ENCODE assay signal across 17 cellular contexts in genomic region chr5:15012061-15012460, GRCh38.
DNase-seq lines count a peak whose midpoint lies in the region; ATAC-seq and TF ChIP-seq lines count a peak whose summit lies in the region.
"Had no signal": no experiment of that assay in that cellular context is flagged by ENCODE, and none has a peak within 500 bp of the region (broad histone marks: within the 10 kb centered on the region; RNA-seq: fewer than 3 reads in every experiment).

No MANE protein-coding gene starts in this region.

- no peak overlapping the region for H3K14ac ChIP-seq in IMR-90 (replicated peaks; ENCODE audit: low read depth, low read length)
- no peak overlapping the region for H3K14ac ChIP-seq in trophoblast cell (ENCODE audit: low read length)

- H4K20me1 ChIP-seq in IMR-90 (ENCODE audit: insufficient read depth, low read length) (no peaks in the 10 kb centered on the region), mammary epithelial cell (ENCODE audit: insufficient read depth, low read length) (no peaks in the 10 kb centered on the region)
- H4K20me1 ChIP-seq: BLaER1 had no signal

- no peak overlapping the region for H4K8ac ChIP-seq in IMR-90 (ENCODE audit: low read depth in 2 of 2, low read length in 2 of 2)
- no peak overlapping the region for H4K8ac ChIP-seq in trophoblast cell (ENCODE audit: low read depth, low read length)

- no peak for TF ChIP-seq CTCF in IMR-90 (conservative IDR thresholded peaks at IDR 0.05; ENCODE audit: low read depth, low read length)
- TF ChIP-seq CTCF in osteocyte (IDR thresholded peaks at IDR 0.05) = no peak
- TF ChIP-seq CTCF in mammary epithelial cell (conservative IDR thresholded peaks at IDR 0.05 in 1 of 2, IDR thresholded peaks at IDR 0.05 in 1 of 2; ENCODE audit: extremely low read depth in 1 of 2, insufficient read depth in 1 of 2, low read depth in 1 of 2, low read length in 2 of 2) = no peak

- no peaks in the 10 kb centered on the region for H3K36me3 Mint-ChIP-seq in activated CD4-positive, alpha-beta memory T cell treated with anti-CD3 and anti-CD28 coated beads, Interleukin-2, amount 10 ng/mL, durations not matched to agents 7 days and 5 days (ENCODE audit: low read depth)
- no peaks in the 10 kb centered on the region for H3K36me3 Mint-ChIP-seq in osteocyte (ENCODE audit: unreplicated experiment)
- H3K36me3 Mint-ChIP-seq: CD8-positive, alpha-beta memory T cell had no signal

- H2BK20ac ChIP-seq in IMR-90 (ENCODE audit: low read depth, low read length) = peak overlapping the region; percentile 50

- H4K12ac ChIP-seq in trophoblast cell (ENCODE audit: low read depth, low read length) = no peak overlapping the region

- H3K9me3 ChIP-seq in IMR-90 (ENCODE audit: control insufficient read depth, insufficient read depth, low read length) (no peaks in the 10 kb centered on the region), trophoblast cell (ENCODE audit: insufficient read depth, low read depth, low read length) (peaks cover 2% of the 10 kb centered on the region), mammary epithelial cell (replicated peaks; ENCODE audit: insufficient read depth, low read length) (no peaks in the 10 kb centered on the region)
- H3K9me3 ChIP-seq: BLaER1 had no signal

- no peaks in the 10 kb centered on the region for H3K36me3 ChIP-seq in IMR-90 (ENCODE audit: control insufficient read depth, insufficient read depth, low read length)
- no peaks in the 10 kb centered on the region for H3K36me3 ChIP-seq in trophoblast cell (ENCODE audit: control insufficient read depth in 1 of 2, insufficient read depth in 2 of 2, low read length in 2 of 2)
- H3K36me3 ChIP-seq in mammary epithelial cell (ENCODE audit: insufficient read depth, low read length) = no peaks in the 10 kb centered on the region
- H3K36me3 ChIP-seq: BLaER1 had no signal

- in situ Hi-C loops in IMR-90 (cut with MboI; ENCODE audit: low sequenced_read_pairs) (loop anchor here (25.0 kb wide), 1 partner anchor 600 kb away; no protein-coding TSS in a partner anchor), mammary epithelial cell (cut with MboI; ENCODE audit: low sequenced_read_pairs in 2 of 2) (loop anchor here (5.0 to 25.0 kb wide), 2 partner anchors 285 to 600 kb away; no protein-coding TSS in a partner anchor)

- no peaks in the 10 kb centered on the region for H3K79me1 ChIP-seq in IMR-90 (ENCODE audit: low read depth in 1 of 2, low read length in 2 of 2)
- H3K79me1 ChIP-seq in trophoblast cell (ENCODE audit: low read length) = peaks cover 15% of the 10 kb centered on the region

- TF ChIP-seq POLR2A in IMR-90 (IDR thresholded peaks at IDR 0.05; ENCODE audit: low read depth, low read length) = no peak

- no peak overlapping the region for H3K4me2 ChIP-seq in IMR-90 (ENCODE audit: low read depth, low read length)
- H3K4me2 ChIP-seq in trophoblast cell (ENCODE audit: low read length) = no peak overlapping the region
- H3K4me2 ChIP-seq in mammary epithelial cell (ENCODE audit: insufficient read depth, low read depth, low read length) = no peak overlapping the region
- H3K4me2 ChIP-seq: BLaER1 had no signal

- peaks cover 11% of the 10 kb centered on the region for H3K4me1 ChIP-seq in IMR-90 (ENCODE audit: control insufficient read depth, insufficient read depth, low read length)
- peaks cover 8 to 12% of the 10 kb centered on the region in 2 experiments for H3K4me1 ChIP-seq in trophoblast cell (ENCODE audit: control insufficient read depth in 1 of 2, insufficient read depth in 2 of 2, low read length in 2 of 2)
- peaks cover 20% of the 10 kb centered on the region for H3K4me1 ChIP-seq in mammary epithelial cell (ENCODE audit: insufficient read depth, low read length)

- H2AK9ac ChIP-seq in IMR-90 (replicated peaks; ENCODE audit: low read depth, low read length, poor library complexity) = no peak overlapping the region

- H3K9me1 ChIP-seq in IMR-90 (ENCODE audit: insufficient read depth, low read length) = no peaks in the 10 kb centered on the region; the same call in 1 of the 2 replicates

- BruUV-seq in IMR-90 (replicated peaks; lab: Mats Ljungman, UMichigan) (no TSS peak), mammary epithelial cell (replicated peaks; lab: Mats Ljungman, UMichigan) (no TSS peak)

- H3K9ac ChIP-seq in IMR-90 (ENCODE audit: low read depth, low read length) = no peak overlapping the region
- no peak overlapping the region for H3K9ac ChIP-seq in trophoblast cell (ENCODE audit: low read length)
- no peak overlapping the region for H3K9ac ChIP-seq in mammary epithelial cell (ENCODE audit: insufficient read depth, low read length)
- H3K9ac ChIP-seq: BLaER1, GM23248 had no signal

- H4K5ac ChIP-seq in IMR-90 (ENCODE audit: low read depth, low read length) = no peak overlapping the region

- peak overlapping the region; percentile 17; the same call in 2 of the 3 replicates for H2BK15ac ChIP-seq in IMR-90 (ENCODE audit: low read depth, low read length)

- no peaks in the 10 kb centered on the region for H3K4me1 Mint-ChIP-seq in stimulated activated naive CD8-positive, alpha-beta T cell treated with anti-CD3 and anti-CD28 coated beads, Interleukin-15, amount 100 ng/mL, for 72 hours
- H3K4me1 Mint-ChIP-seq in activated CD4-positive, alpha-beta memory T cell treated with anti-CD3 and anti-CD28 coated beads, Interleukin-2, amount 10 ng/mL, durations not matched to agents 7 days and 5 days = no peaks in the 10 kb centered on the region
- peaks cover 42% of the 10 kb centered on the region for H3K4me1 Mint-ChIP-seq in osteocyte (ENCODE audit: unreplicated experiment)
- H3K4me1 Mint-ChIP-seq: B cell; CD8-positive, alpha-beta memory T cell had no signal

- POLR2A ChIA-PET in IMR-90 (lab: Charles Lee; ENCODE audit: unreplicated experiment) = no interaction called here
- POLR2A ChIA-PET in activated CD4-positive, alpha-beta memory T cell treated with anti-CD3 and anti-CD28 coated beads, Interleukin-2, amount 10 ng/mL, durations not matched to agents 7 days and 5 days (lab: Charles Lee) = no interaction called here

- H3K27me3 ChIP-seq in IMR-90 (ENCODE audit: control insufficient read depth, insufficient read depth, low read length) (no peaks in the 10 kb centered on the region), trophoblast cell (ENCODE audit: insufficient read depth, low read length) (no peaks in the 10 kb centered on the region), mammary epithelial cell (ENCODE audit: insufficient read depth, low read length) (no peaks in the 10 kb centered on the region)
- H3K27me3 ChIP-seq: BLaER1 had no signal

- no peak for DNase-seq in stimulated activated naive CD8-positive, alpha-beta T cell treated with anti-CD3 and anti-CD28 coated beads, Interleukin-15, amount 100 ng/mL, for 72 hours
- DNase-seq in stimulated activated naive CD8-positive, alpha-beta T cell treated with anti-CD3 and anti-CD28 coated beads, Interleukin-15, Interleukin-2, amounts not matched to agents 100 U/mL and 50 U/mL, for 24 hours = no peak
- DNase-seq in IMR-90 (no peak), trophoblast cell (peak; percentile 67 to 75), osteocyte (ENCODE audit: extremely low spot score, unreplicated experiment) (no peak), mammary epithelial cell (no peak)
- no peak for DNase-seq in activated CD4-positive, alpha-beta memory T cell treated with anti-CD3 and anti-CD28 coated beads, Interleukin-2, amount 10 ng/mL, durations not matched to agents 7 days and 5 days
- DNase-seq: CD4-positive, alpha-beta T cell; CD8-positive, alpha-beta memory T cell; DMS153; DND-41; GM23248; H7; HCEC 1CT had no signal

- peak overlapping the region; percentile 10; the same call in 1 of the 2 replicates for H3K4ac ChIP-seq in IMR-90 (ENCODE audit: low read depth, low read length)
- no peak overlapping the region for H3K4ac ChIP-seq in trophoblast cell (ENCODE audit: low read depth, low read length)

- ATAC-seq in stimulated activated naive CD8-positive, alpha-beta T cell treated with anti-CD3 and anti-CD28 coated beads, Interleukin-15, amount 100 ng/mL, for 72 hours = no peak
- ATAC-seq in stimulated activated naive CD8-positive, alpha-beta T cell treated with anti-CD3 and anti-CD28 coated beads, Interleukin-15, Interleukin-2, amounts not matched to agents 100 U/mL and 50 U/mL, for 24 hours = no peak
- ATAC-seq in IMR-90 (ENCODE audit: low read depth) = no peak

- no peak overlapping the region for H3K4me3 ChIP-seq in IMR-90 (ENCODE audit: insufficient read depth, low read depth, low read length)
- no peak overlapping the region for H3K4me3 ChIP-seq in trophoblast cell (ENCODE audit: low read depth, low read length)
- H3K4me3 ChIP-seq in mammary epithelial cell (replicated peaks in 1 of 3; ENCODE audit: insufficient read depth in 1 of 3, low read depth in 2 of 3, low read length in 3 of 3) = no peak overlapping the region
- H3K4me3 ChIP-seq: BLaER1, GM23248 had no signal

- H4K91ac ChIP-seq in IMR-90 (ENCODE audit: insufficient read depth, low read depth, low read length) (no peak overlapping the region; the same call in 1 of the 2 replicates), trophoblast cell (ENCODE audit: low read depth, low read length) (peak overlapping the region; percentile 66)

- no peaks in the 10 kb centered on the region for H3K27me3 Mint-ChIP-seq in stimulated activated naive CD8-positive, alpha-beta T cell treated with anti-CD3 and anti-CD28 coated beads, Interleukin-15, amount 100 ng/mL, for 72 hours
- peaks cover 4% of the 10 kb centered on the region for H3K27me3 Mint-ChIP-seq in activated CD4-positive, alpha-beta memory T cell treated with anti-CD3 and anti-CD28 coated beads, Interleukin-2, amount 10 ng/mL, durations not matched to agents 7 days and 5 days
- H3K27me3 Mint-ChIP-seq in osteocyte (ENCODE audit: unreplicated experiment) = no peaks in the 10 kb centered on the region
- H3K27me3 Mint-ChIP-seq: CD4-positive, alpha-beta T cell had no signal

- no peak overlapping the region for H2BK120ac ChIP-seq in IMR-90 (ENCODE audit: low read depth, low read length)
- H2BK120ac ChIP-seq in trophoblast cell (ENCODE audit: insufficient read depth, low read length, poor library complexity) = no peak overlapping the region

- H3K23ac ChIP-seq in IMR-90 (ENCODE audit: low read depth, low read length) (no peak overlapping the region), trophoblast cell (ENCODE audit: low read length) (no peak overlapping the region)

- TF ChIP-seq RAD21 in IMR-90 (IDR thresholded peaks at IDR 0.05; ENCODE audit: low read length) = no peak

- no peak overlapping the region for H3K56ac ChIP-seq in IMR-90 (ENCODE audit: extremely low read depth, insufficient read depth, low read length)

- CTCF ChIA-PET in IMR-90 (lab: Yijun Ruan, JAX) = no interaction called here
- CTCF ChIA-PET in activated CD4-positive, alpha-beta memory T cell treated with anti-CD3 and anti-CD28 coated beads, Interleukin-2, amount 10 ng/mL, durations not matched to agents 7 days and 5 days (lab: Charles Lee) = interaction anchor here (1.0 to 1.3 kb wide), 2 partner anchors 9 to 40 kb away, joined by 3 to 7 read pairs; no protein-coding TSS in a partner anchor
- CTCF ChIA-PET in mammary epithelial cell (lab: Charles Lee; ENCODE audit: low non-redundant PET) = no interaction called here

- H3K79me2 ChIP-seq in trophoblast cell (ENCODE audit: control insufficient read depth, insufficient read depth, low read length, poor library complexity) (peaks cover 2% of the 10 kb centered on the region), mammary epithelial cell (ENCODE audit: insufficient read depth, low read length) (no peaks in the 10 kb centered on the region)

- H2AK5ac ChIP-seq in IMR-90 (ENCODE audit: low read depth, low read length) = peak overlapping the region; percentile 55; the same call in 1 of the 2 replicates
- peak overlapping the region; percentile 3 for H2AK5ac ChIP-seq in trophoblast cell (ENCODE audit: low read length)

- H3K27ac ChIP-seq in IMR-90 (ENCODE audit: insufficient read depth, low read length) = no peak overlapping the region
- no peak overlapping the region for H3K27ac ChIP-seq in trophoblast cell (ENCODE audit: low read depth, low read length)
- no peak overlapping the region for H3K27ac ChIP-seq in mammary epithelial cell (ENCODE audit: insufficient read depth, low read depth, low read length)
- H3K27ac ChIP-seq: 22Rv1, BLaER1, GM23248 had no signal

- no peak overlapping the region for H3K18ac ChIP-seq in IMR-90 (ENCODE audit: low read depth, low read length)
- no peak overlapping the region for H3K18ac ChIP-seq in trophoblast cell (ENCODE audit: low read length)

- H3K4me3 Mint-ChIP-seq in stimulated activated naive CD8-positive, alpha-beta T cell treated with anti-CD3 and anti-CD28 coated beads, Interleukin-15, amount 100 ng/mL, for 72 hours = no peak overlapping the region
- H3K4me3 Mint-ChIP-seq in activated CD4-positive, alpha-beta memory T cell treated with anti-CD3 and anti-CD28 coated beads, Interleukin-2, amount 10 ng/mL, durations not matched to agents 7 days and 5 days = no peak overlapping the region
- no peak overlapping the region for H3K4me3 Mint-ChIP-seq in osteocyte (ENCODE audit: unreplicated experiment)
- H3K4me3 Mint-ChIP-seq: B cell; CD4-positive, alpha-beta T cell; CD8-positive, alpha-beta memory T cell had no signal

- peaks cover 1 to 3% of the 10 kb centered on the region in 2 donors for H3K9me3 Mint-ChIP-seq in stimulated activated naive CD8-positive, alpha-beta T cell treated with anti-CD3 and anti-CD28 coated beads, Interleukin-15, amount 100 ng/mL, for 72 hours
- H3K9me3 Mint-ChIP-seq in activated CD4-positive, alpha-beta memory T cell treated with anti-CD3 and anti-CD28 coated beads, Interleukin-2, amount 10 ng/mL, durations not matched to agents 7 days and 5 days = peaks cover under 1% of the 10 kb centered on the region
- H3K9me3 Mint-ChIP-seq in osteocyte (ENCODE audit: unreplicated experiment) = no peaks in the 10 kb centered on the region
- H3K9me3 Mint-ChIP-seq: CD4-positive, alpha-beta T cell; CD8-positive, alpha-beta memory T cell had no signal

- H2BK5ac ChIP-seq in IMR-90 (ENCODE audit: low read depth, low read length, poor library complexity, severe bottlenecking) (no peak overlapping the region), trophoblast cell (ENCODE audit: low read depth, low read length, poor library complexity) (peak overlapping the region; percentile 42)

- H2AFZ ChIP-seq in IMR-90 (replicated peaks; ENCODE audit: low read length, poor library complexity) = no peak overlapping the region
- no peak overlapping the region for H2AFZ ChIP-seq in trophoblast cell (ENCODE audit: insufficient read depth, low read length, poor library complexity)
- H2AFZ ChIP-seq in mammary epithelial cell (ENCODE audit: low read depth, low read length) = no peak overlapping the region
- H2AFZ ChIP-seq: GM23248 had no signal

- dilution Hi-C loops in IMR-90 (cut with HindIII; ENCODE audit: low sequenced_read_pairs, unreplicated experiment) (no loop called here), mammary epithelial cell (cut with HindIII; ENCODE audit: low sequenced_read_pairs) (no loop called here)

- peak overlapping the region; percentile 23 to 51 for H3K27ac Mint-ChIP-seq in stimulated activated naive CD8-positive, alpha-beta T cell treated with anti-CD3 and anti-CD28 coated beads, Interleukin-15, amount 100 ng/mL, for 72 hours
- no peak overlapping the region for H3K27ac Mint-ChIP-seq in activated CD4-positive, alpha-beta memory T cell treated with anti-CD3 and anti-CD28 coated beads, Interleukin-2, amount 10 ng/mL, durations not matched to agents 7 days and 5 days
- no peak overlapping the region for H3K27ac Mint-ChIP-seq in osteocyte (ENCODE audit: unreplicated experiment)
- H3K27ac Mint-ChIP-seq: B cell; CD4-positive, alpha-beta T cell; CD8-positive, alpha-beta memory T cell had no signal

- H2BK12ac ChIP-seq in trophoblast cell (ENCODE audit: low read length) = peak overlapping the region; percentile 63

- intact Hi-C loops in IMR-90 (cut with micrococcal nuclease) = loop anchor here (5.0 kb wide), 2 partner anchors 520 to 1035 kb away; no protein-coding TSS in a partner anchor
- intact Hi-C loops in mammary epithelial cell (cut with micrococcal nuclease) = loop anchor here (5.0 kb wide), 2 partner anchors 985 to 1035 kb away; no protein-coding TSS in a partner anchor

Comparison
In these comparisons a context has a peak if more than half of its experiments do, and no peak if none do; other contexts are left out.
1. DNase-seq: peak in trophoblast cell (2 of 2); none in stimulated activated naive CD8-positive, alpha-beta T cell treated with anti-CD3 and anti-CD28 coated beads, Interleukin-15, amount 100 ng/mL, for 72 hours (0 of 2), stimulated activated naive CD8-positive, alpha-beta T cell treated with anti-CD3 and anti-CD28 coated beads, Interleukin-15, Interleukin-2, amounts not matched to agents 100 U/mL and 50 U/mL, for 24 hours (single experiment), IMR-90 (single experiment), activated CD4-positive, alpha-beta memory T cell treated with anti-CD3 and anti-CD28 coated beads, Interleukin-2, amount 10 ng/mL, durations not matched to agents 7 days and 5 days (single experiment), osteocyte (single experiment) and mammary epithelial cell (single experiment).
2. H3K27ac Mint-ChIP-seq: peak in stimulated activated naive CD8-positive, alpha-beta T cell treated with anti-CD3 and anti-CD28 coated beads, Interleukin-15, amount 100 ng/mL, for 72 hours (2 of 2); none in activated CD4-positive, alpha-beta memory T cell treated with anti-CD3 and anti-CD28 coated beads, Interleukin-2, amount 10 ng/mL, durations not matched to agents 7 days and 5 days (single experiment) and osteocyte (single experiment).